Comparison of ENCODE assay signal across 8 cellular contexts in genomic region chr1:155561812-155562580, GRCh38. TPM values are rescaled to one million over a fixed set of nuclear protein-coding genes. Genes with fewer than 3 reads are reported as not detected.
DNase-seq lines count a peak whose midpoint lies in the region; ATAC-seq and TF ChIP-seq lines count a peak whose summit lies in the region.
"Not testable (repeated sequence)": the region's sequence is repeated elsewhere in the genome, so short reads cannot be mapped to it uniquely, and the experiment has no call there.

No MANE protein-coding gene starts in this region.

- H3K9me2 ChIP-seq in SU-DHL-6 (replicated peaks; ENCODE audit: insufficient read depth, low read length) = not testable (repeated sequence)

- not testable (repeated sequence) for H3K27me3 ChIP-seq in CD4-positive, CD25-positive, alpha-beta regulatory T cell (ENCODE audit: control insufficient read depth, insufficient read depth, low read length); HUES48 (ENCODE audit: control insufficient read depth, insufficient read depth, low read length); SU-DHL-6 (ENCODE audit: low read length); fibroblast of lung (ENCODE audit: control insufficient read depth, insufficient read depth, low read length); muscle layer of duodenum (ENCODE audit: low read depth, low read length)

- H3K4me1 Mint-ChIP-seq in CD4-positive, CD25-positive, alpha-beta regulatory T cell = peaks cover 27 to 67% (median 43%) of the 10 kb centered on the region in 4 donors

- H3K36me3 ChIP-seq in CD4-positive, CD25-positive, alpha-beta regulatory T cell (ENCODE audit: control insufficient read depth, insufficient read depth, low read length); SU-DHL-6 (ENCODE audit: low read length); fibroblast of lung (ENCODE audit: control insufficient read depth, insufficient read depth, low read length); muscle layer of duodenum (ENCODE audit: control insufficient read depth in 1 of 2, insufficient read depth in 2 of 2, low read length in 2 of 2): not testable (repeated sequence)
- peaks cover 12% of the 10 kb centered on the region for H3K36me3 ChIP-seq in HUES48 (ENCODE audit: control insufficient read depth, insufficient read depth, low read length)

- peak overlapping the region; percentile 60 for H3K4me2 ChIP-seq in SU-DHL-6 (ENCODE audit: low read depth, low read length, poor library complexity, severe bottlenecking)
- not testable (repeated sequence) for H3K4me2 ChIP-seq in fibroblast of lung (ENCODE audit: extremely low read depth, insufficient read depth, low read length)

- not testable (repeated sequence) for H4K20me1 ChIP-seq in SU-DHL-6 (ENCODE audit: low read depth, low read length); fibroblast of lung (ENCODE audit: control insufficient read depth, extremely low read depth, insufficient read depth, low read length)

- not testable (repeated sequence) for H3F3A ChIP-seq in SU-DHL-6 (ENCODE audit: insufficient read depth)

- H3K27me3 Mint-ChIP-seq in CD4-positive, CD25-positive, alpha-beta regulatory T cell = not testable (repeated sequence)

- peak overlapping the region; percentile 96 to 98 (median 97) for H3K27ac Mint-ChIP-seq in CD4-positive, CD25-positive, alpha-beta regulatory T cell

- not testable (repeated sequence) for H3K36me3 Mint-ChIP-seq in CD4-positive, CD25-positive, alpha-beta regulatory T cell

- not testable (repeated sequence) for H3K9me3 ChIP-seq in CD4-positive, CD25-positive, alpha-beta regulatory T cell (ENCODE audit: control insufficient read depth in 2 of 2, low read length in 2 of 2); HUES48 (ENCODE audit: control insufficient read depth, insufficient read depth, low read length); SU-DHL-6 (ENCODE audit: insufficient read depth, low read length); fibroblast of lung (ENCODE audit: control insufficient read depth, insufficient read depth, low read depth, low read length); muscle layer of duodenum (ENCODE audit: control insufficient read depth in 1 of 2, low read length in 2 of 2)

- H3K4me3 ChIP-seq in CD4-positive, CD25-positive, alpha-beta regulatory T cell (ENCODE audit: low read depth, low read length) = peak overlapping the region; percentile 70
- H3K4me3 ChIP-seq in HUES48 (ENCODE audit: low read depth, low read length) = peak overlapping the region; percentile 99
- H3K4me3 ChIP-seq in SU-DHL-6 (ENCODE audit: insufficient read depth, low read length, poor library complexity, severe bottlenecking) = peak overlapping the region; percentile 100
- H3K4me3 ChIP-seq in fibroblast of lung (replicated peaks in 1 of 4; ENCODE audit: control extremely low read depth in 1 of 4, insufficient read depth in 1 of 4, low read depth in 3 of 4, low read length in 4 of 4) = peak overlapping the region; percentile 75 to 87 (median 84)
- peak overlapping the region; percentile 72 to 85 for H3K4me3 ChIP-seq in muscle layer of duodenum (ENCODE audit: low read depth in 1 of 2, low read length in 2 of 2)

- H3K9me3 Mint-ChIP-seq in CD4-positive, CD25-positive, alpha-beta regulatory T cell = not testable (repeated sequence)

- not testable (repeated sequence) for TF ChIP-seq CTCF in SU-DHL-6 (IDR thresholded peaks at IDR 0.05; ENCODE audit: insufficient read depth, low read length, poor library complexity, severe bottlenecking); fibroblast of lung (conservative IDR thresholded peaks at IDR 0.05 in 1 of 2, IDR thresholded peaks at IDR 0.05 in 1 of 2; ENCODE audit: low read depth in 1 of 2, low read length in 2 of 2)

- H3K4me3 Mint-ChIP-seq in CD4-positive, CD25-positive, alpha-beta regulatory T cell = peak overlapping the region; percentile 96 to 99 (median 98)

- H3K79me2 ChIP-seq in SU-DHL-6 (ENCODE audit: insufficient read depth, low read length) (peaks cover 90% of the 10 kb centered on the region), fibroblast of lung (ENCODE audit: control insufficient read depth, insufficient read depth, low read length) (peaks cover 74% of the 10 kb centered on the region)

- peaks cover 56% of the 10 kb centered on the region for H3K4me1 ChIP-seq in CD4-positive, CD25-positive, alpha-beta regulatory T cell (ENCODE audit: control insufficient read depth, insufficient read depth, low read length, poor library complexity, severe bottlenecking)
- H3K4me1 ChIP-seq in HUES48 (ENCODE audit: control insufficient read depth, insufficient read depth, low read length); fibroblast of lung (ENCODE audit: control insufficient read depth, extremely low read depth, insufficient read depth, low read length): not testable (repeated sequence)
- H3K4me1 ChIP-seq in muscle layer of duodenum (ENCODE audit: control insufficient read depth in 1 of 2, insufficient read depth in 2 of 2, low read length in 2 of 2) = peaks cover 0 to 42% of the 10 kb centered on the region in 2 donors

- H3K9ac ChIP-seq in HUES48 (ENCODE audit: low read depth, low read length) (peak overlapping the region; percentile 93), SU-DHL-6 (ENCODE audit: low read length) (peak overlapping the region; percentile 99), fibroblast of lung (ENCODE audit: insufficient read depth, low read length) (peak overlapping the region; percentile 79)

- H2AFZ ChIP-seq in SU-DHL-6 (ENCODE audit: low read depth, low read length, severe bottlenecking) (peak overlapping the region; percentile 83), fibroblast of lung (ENCODE audit: low read length) (peak overlapping the region; percentile 73)

- ATAC-seq in CD4-positive, CD25-positive, alpha-beta regulatory T cell (ENCODE audit: low read depth in 2 of 2) = peak; percentile 28 to 33
- peak; percentile 1 for ATAC-seq in GM21526 (IDR thresholded peaks at IDR 0.05; ENCODE audit: low FRiP score, unreplicated experiment)

- peak in 2 of 3 donors; percentile 62 to 64 for DNase-seq in CD4-positive, CD25-positive, alpha-beta regulatory T cell
- peak; percentile 38 to 61 (median 44) for DNase-seq in activated naive CD4-positive, alpha-beta T cell (lab: John Stamatoyannopoulos, UW)
- DNase-seq in fibroblast of lung (ENCODE audit: low read depth in 2 of 2) = not testable (repeated sequence)
- peak; percentile 31 for DNase-seq in stimulated activated CD8-positive, alpha-beta memory T cell treated with anti-CD3 and anti-CD28 coated beads, Interleukin-15, amount 100 ng/mL, for 1 hour (ENCODE audit: low read depth)

- H3K27ac ChIP-seq in CD4-positive, CD25-positive, alpha-beta regulatory T cell (ENCODE audit: insufficient read depth, low read length, poor library complexity, severe bottlenecking) = peak overlapping the region; percentile 89
- peak overlapping the region; percentile 99 for H3K27ac ChIP-seq in HUES48 (ENCODE audit: low read depth, low read length)
- H3K27ac ChIP-seq in SU-DHL-6 (ENCODE audit: low read depth, low read length) = peak overlapping the region; percentile 95
- H3K27ac ChIP-seq in fibroblast of lung (ENCODE audit: insufficient read depth, low read length) = peak overlapping the region; percentile 99
- peak overlapping the region; percentile 74 for H3K27ac ChIP-seq in muscle layer of duodenum (ENCODE audit: low read length)

RNA-seq across cellular contexts. Expression of gene ASH1L, which starts 0.6 kb away (rescaled TPM):
- total RNA-seq in CD4-positive, CD25-positive, alpha-beta regulatory T cell = 97.8 TPM
- 10 to 100 TPM; 14.1 to 16.8 (median 15.1) TPM for polyA plus RNA-seq in CD4-positive, CD25-positive, alpha-beta regulatory T cell
- total RNA-seq in fibroblast of lung = 25.4 and 35.7 TPM in 2 replicates
- polyA plus RNA-seq in fibroblast of lung = 16.9 and 19.4 TPM in 2 replicates
- 8.6 and 11.6 TPM in 2 replicates for polyA plus RNA-seq in fibroblast of lung (2012)
- 19.9 and 24.6 TPM in 2 replicates for polyA minus RNA-seq in fibroblast of lung (ENCODE audit: low replicate concordance)

RNA-seq across cellular contexts. Expression of gene MSTO1, which starts 48.0 kb away (rescaled TPM):
- 46.0 TPM for total RNA-seq in CD4-positive, CD25-positive, alpha-beta regulatory T cell
- polyA plus RNA-seq in CD4-positive, CD25-positive, alpha-beta regulatory T cell = 10 to 100 TPM in 3 of 4 donors, 1 to 10 TPM in 1; 7.0 to 13.7 (median 11.6) TPM
- 19.5 and 21.3 TPM in 2 replicates for total RNA-seq in fibroblast of lung
- polyA plus RNA-seq in fibroblast of lung = 14.9 and 22.1 TPM in 2 replicates
- polyA plus RNA-seq in fibroblast of lung (2012) = 24.1 and 33.9 TPM in 2 replicates
- polyA minus RNA-seq in fibroblast of lung (ENCODE audit: low replicate concordance) = 44.8 and 53.6 TPM in 2 replicates
